Comparison of ENCODE assay signal across 11 cellular contexts in the genomic region with DNA sequence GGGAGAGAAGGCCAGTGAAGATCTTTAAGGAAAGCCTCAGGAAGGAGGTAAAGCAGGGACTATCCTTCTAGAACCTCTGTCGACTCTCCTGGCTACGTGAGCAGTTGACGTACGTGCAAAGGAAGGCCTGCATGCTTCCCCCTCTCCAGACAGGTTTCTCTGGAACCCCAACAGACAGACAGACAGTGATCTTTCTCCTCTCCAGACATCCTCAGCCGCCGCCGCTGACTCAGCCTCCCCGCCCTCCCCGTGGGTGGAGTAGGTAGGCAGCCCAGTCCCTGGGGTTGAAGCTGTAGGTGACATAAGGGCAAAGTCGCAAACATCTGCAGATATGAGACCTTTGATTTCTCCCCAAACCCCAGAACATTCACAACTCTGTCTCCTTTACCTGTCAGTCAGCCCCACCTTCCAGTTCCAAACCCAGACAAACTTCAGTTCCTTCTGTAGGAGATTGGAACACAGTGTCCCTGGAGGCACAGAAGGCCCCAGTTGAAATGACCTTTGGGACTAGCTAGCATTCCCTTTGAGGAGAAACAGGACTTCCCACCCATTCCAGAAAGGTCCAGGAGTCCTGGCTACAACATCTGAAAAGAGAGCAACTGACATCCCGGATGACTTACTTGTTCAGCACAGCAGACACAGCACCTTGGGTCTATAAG.
DNase-seq lines count a peak whose midpoint lies in the region.
"Had no signal": no experiment of that assay in that cellular context is flagged by ENCODE, and none has a peak within 500 bp of the region (broad histone marks: within the 10 kb centered on the region; RNA-seq: fewer than 3 reads in every experiment).

No MANE protein-coding gene starts in this region.

- peak; percentile 56 for DNase-seq in stimulated activated naive CD4-positive, alpha-beta T cell treated with Interleukin-2 at 50 U/mL for 16 hours (lab: John Stamatoyannopoulos, UW)
- no peak for DNase-seq in stimulated activated naive CD4-positive, alpha-beta T cell (lab: John Stamatoyannopoulos, UW)
- DNase-seq in activated naive CD4-positive, alpha-beta T cell treated with anti-CD3 and anti-CD28 coated beads for 36 hours: peak; percentile 65
- DNase-seq in neuronal stem cell (ENCODE audit: low spot score) (no peak), middle frontal gyrus (ENCODE audit: extremely low spot score, low spot score) (no peak), AG20443 (ENCODE audit: low spot score) (no peak), GOT3 (lab: John Stamatoyannopoulos, UW) (no peak), EL (no peak)
- DNase-seq: amniotic stem cell, hypothalamus had no signal

- H3K14ac ChIP-seq in neuronal stem cell (ENCODE audit: low read length): no peak overlapping the region

- H3K9me3 ChIP-seq in neuronal stem cell (replicated peaks in 1 of 2; ENCODE audit: control insufficient read depth in 2 of 2, insufficient read depth in 1 of 2, low read depth in 1 of 2, low read length in 2 of 2): no peaks in the 10 kb centered on the region

- H3K27me3 Mint-ChIP-seq in activated naive CD4-positive, alpha-beta T cell treated with anti-CD3 and anti-CD28 coated beads for 36 hours (ENCODE audit: low read depth): no peaks in the 10 kb centered on the region

- no peak overlapping the region for H2AK5ac ChIP-seq in neuronal stem cell (ENCODE audit: low read depth, low read length)

- H2BK12ac ChIP-seq in neuronal stem cell (ENCODE audit: low read length): no peak overlapping the region

- no peak overlapping the region for H2AFZ ChIP-seq in neuronal stem cell (ENCODE audit: low read length)

- H2BK15ac ChIP-seq in neuronal stem cell (ENCODE audit: low read length): no peak overlapping the region

- no peak overlapping the region for H3K23ac ChIP-seq in neuronal stem cell (ENCODE audit: low read depth, low read length, poor library complexity)

- H3K4ac ChIP-seq in neuronal stem cell (ENCODE audit: low read length): no peak overlapping the region

- H3K4me3 ChIP-seq in neuronal stem cell (ENCODE audit: low read length in 2 of 2): no peak overlapping the region

- peaks cover 0 to 12% of the 10 kb centered on the region in 2 donors for H3K4me1 ChIP-seq in neuronal stem cell (ENCODE audit: control insufficient read depth in 2 of 2, insufficient read depth in 1 of 2, low read depth in 1 of 2, low read length in 2 of 2)

- H3K36me3 Mint-ChIP-seq in activated naive CD4-positive, alpha-beta T cell treated with anti-CD3 and anti-CD28 coated beads for 36 hours (ENCODE audit: low read depth): no peaks in the 10 kb centered on the region

- no peak overlapping the region for H3K27ac Mint-ChIP-seq in activated naive CD4-positive, alpha-beta T cell treated with anti-CD3 and anti-CD28 coated beads for 36 hours

- H3K27me3 ChIP-seq in neuronal stem cell (ENCODE audit: control insufficient read depth in 3 of 3, insufficient read depth in 3 of 3, low read depth in 1 of 3, low read length in 3 of 3): peaks cover 0 to 31% (median 0%) of the 10 kb centered on the region in 3 experiments

- no peak overlapping the region for H2BK5ac ChIP-seq in neuronal stem cell (ENCODE audit: low read length)

- H4K91ac ChIP-seq in neuronal stem cell (ENCODE audit: low read depth, low read length, poor library complexity): no peak overlapping the region

- no peaks in the 10 kb centered on the region for H3K36me3 ChIP-seq in neuronal stem cell (replicated peaks in 1 of 2; ENCODE audit: control insufficient read depth in 2 of 2, insufficient read depth in 2 of 2, low read length in 2 of 2)

- no peak overlapping the region for H2BK120ac ChIP-seq in neuronal stem cell (ENCODE audit: low read depth, low read length)

- no peaks in the 10 kb centered on the region for H3K79me1 ChIP-seq in neuronal stem cell (ENCODE audit: low read depth, low read length)

- CTCF ChIA-PET in activated naive CD4-positive, alpha-beta T cell treated with anti-CD3 and anti-CD28 coated beads for 36 hours (lab: Charles Lee): no interaction called here

- no CpG with 5 or more reads among the region's 11 CpGs for WGBS in neuronal stem cell (ENCODE audit: extremely low coverage in 2 of 2, insufficient read length in 2 of 2, insufficient replicate concordance in 1 of 2), 2 donors

- H3K27ac ChIP-seq in neuronal stem cell (replicated peaks; ENCODE audit: low read length): no peak overlapping the region

- H3K9ac ChIP-seq in neuronal stem cell (ENCODE audit: low read depth, low read length, poor library complexity): no peak overlapping the region

- H3K18ac ChIP-seq in neuronal stem cell (ENCODE audit: low read length): peak overlapping the region; percentile 66

- no peaks in the 10 kb centered on the region for H3K9me3 Mint-ChIP-seq in activated naive CD4-positive, alpha-beta T cell treated with anti-CD3 and anti-CD28 coated beads for 36 hours
- H3K9me3 Mint-ChIP-seq: IgD-negative memory B cell had no signal

- H4K8ac ChIP-seq in neuronal stem cell (ENCODE audit: low read depth, low read length): no peak overlapping the region

- H3K4me2 ChIP-seq in neuronal stem cell (ENCODE audit: insufficient read depth, low read length, poor library complexity, severe bottlenecking): no peak overlapping the region

- intact Hi-C loops in activated naive CD4-positive, alpha-beta T cell treated with anti-CD3 and anti-CD28 coated beads for 36 hours (cut with micrococcal nuclease): no loop called here

- peaks cover 23% of the 10 kb centered on the region for H3K4me1 Mint-ChIP-seq in activated naive CD4-positive, alpha-beta T cell treated with anti-CD3 and anti-CD28 coated beads for 36 hours (ENCODE audit: low read depth)

- no peak overlapping the region for H3K4me3 Mint-ChIP-seq in activated naive CD4-positive, alpha-beta T cell treated with anti-CD3 and anti-CD28 coated beads for 36 hours
- H3K4me3 Mint-ChIP-seq: IgD-negative memory B cell had no signal

Comparison
In these comparisons a context has a peak if more than half of its experiments do, and no peak if none do; other contexts are left out.
1. DNase-seq: peak in stimulated activated naive CD4-positive, alpha-beta T cell treated with Interleukin-2 at 50 U/mL for 16 hours (single experiment) and activated naive CD4-positive, alpha-beta T cell treated with anti-CD3 and anti-CD28 coated beads for 36 hours (single experiment); none in stimulated activated naive CD4-positive, alpha-beta T cell (0 of 6), neuronal stem cell (single experiment), middle frontal gyrus (single experiment), AG20443 (single experiment), GOT3 (single experiment) and EL (single experiment).